Comparison of ENCODE assay signal across 8 cellular contexts in the genomic region with DNA sequence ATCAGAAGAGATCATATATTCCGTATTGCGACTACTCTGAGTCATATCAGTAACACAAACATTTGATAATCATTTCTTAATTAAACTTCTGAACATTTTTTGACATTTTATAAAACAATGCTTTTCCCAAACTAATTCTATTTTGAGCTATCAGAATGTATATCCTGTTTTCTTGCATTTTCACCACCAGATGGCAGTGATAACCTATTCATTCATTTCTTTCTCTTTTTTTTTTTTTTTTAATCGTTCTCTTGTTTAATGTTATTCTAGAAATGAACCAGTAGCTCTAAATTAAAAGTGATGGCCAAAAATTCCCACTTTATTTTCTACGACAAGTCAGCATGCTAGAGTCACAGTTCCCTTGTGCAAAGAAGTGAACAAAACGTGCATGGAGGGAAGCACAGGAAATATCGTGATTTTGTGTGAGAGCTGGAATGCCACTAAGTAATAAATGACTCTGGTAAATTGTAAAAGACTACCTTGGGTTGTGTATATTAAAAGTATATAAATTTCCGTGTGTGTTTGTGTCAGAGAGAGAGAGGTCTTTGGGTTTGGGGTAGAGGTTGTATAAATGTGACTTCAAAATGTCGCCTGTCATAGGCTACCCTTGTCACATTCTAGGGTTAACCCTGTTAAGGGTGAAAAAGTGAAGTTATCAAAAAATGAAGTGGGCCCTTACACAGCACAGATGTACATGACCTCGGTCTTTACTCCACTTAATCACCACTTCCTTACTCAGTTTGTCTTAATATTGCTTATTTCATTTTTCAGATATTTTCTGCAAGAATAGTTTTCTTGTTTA. TPM values are rescaled to one million over a fixed set of nuclear protein-coding genes. Genes with fewer than 3 reads are reported as not detected.
A peak's percentile ranks its signal among the peaks of the same experiment; 100 is the strongest.
DNase-seq lines count a peak whose midpoint lies in the region; ATAC-seq, FAIRE-seq and TF ChIP-seq lines count a peak whose summit lies in the region.

No MANE protein-coding gene starts in this region.

- H3K4me3 ChIP-seq in AG09309 (ENCODE audit: control insufficient read depth, low read depth, low read length) (no peak overlapping the region), small intestine (ENCODE audit: low read depth in 1 of 2, low read length in 2 of 2) (no peak overlapping the region)

- no peak for ATAC-seq in HG02852 (IDR thresholded peaks at IDR 0.05; ENCODE audit: unreplicated experiment)
- no peak for ATAC-seq in GM21576 (IDR thresholded peaks at IDR 0.05; ENCODE audit: unreplicated experiment)

- 20 to 23% (median 21%) methylated on average over 9 of the region's 9 CpGs for WGBS in small intestine, 3 donors

- no peaks in the 10 kb centered on the region for H3K27me3 ChIP-seq in small intestine (ENCODE audit: control insufficient read depth in 2 of 2, insufficient read depth in 2 of 2, low read length in 2 of 2)

- no peak overlapping the region for H3K27ac ChIP-seq in small intestine (ENCODE audit: low read depth in 1 of 2, low read length in 1 of 2)

- no peaks in the 10 kb centered on the region for H3K36me3 ChIP-seq in small intestine (ENCODE audit: control insufficient read depth in 2 of 2, insufficient read depth in 2 of 2, low read length in 2 of 2)

- no peaks in the 10 kb centered on the region for H3K4me1 ChIP-seq in small intestine (ENCODE audit: control insufficient read depth in 2 of 2, insufficient read depth in 1 of 2, low read depth in 1 of 2, low read length in 1 of 2)

- peak; percentile 37 for FAIRE-seq in GM19239 (lab: Jason Lieb, UNC)
- FAIRE-seq in small intestine (lab: Jason Lieb, UNC), result peak; percentile 67

- peak; percentile 35 for TF ChIP-seq CTCF in AG09309 (IDR thresholded peaks at IDR 0.05; ENCODE audit: control insufficient read depth, insufficient read depth, low read depth, low read length, missing control alignments)

- H3K9me3 ChIP-seq in small intestine (ENCODE audit: control insufficient read depth, low read depth), result no peaks in the 10 kb centered on the region

- DNase-seq in AG09309 (ENCODE audit: low read depth) (no peak), GM19239 (ENCODE audit: insufficient read length, low spot score) (no peak), SK-N-DZ (ENCODE audit: low spot score) (peak; percentile 49), foreskin melanocyte (peak; percentile 28), small intestine (peak; percentile 45), T1000 (lab: John Stamatoyannopoulos, UW) (no peak)

RNA-seq across cellular contexts. Expression of a gene that starts 40.4 kb away (rescaled TPM):
- polyA plus RNA-seq in SK-N-DZ (2014; cell fraction: cytosol; rRNA removed), result 2,416 and 2,516 TPM in 2 replicates
- polyA plus RNA-seq in SK-N-DZ (2014; cell fraction: nucleus; rRNA removed), result 737 and 1,158 TPM in 2 replicates
- polyA plus RNA-seq in small intestine, result 100 to 1,000 TPM in 2 of 3 donors, 10 to 100 TPM in 1; 19.5 to 202 (median 105) TPM

Comparison
In these comparisons a context has a peak if more than half of its experiments do, and no peak if none do; other contexts are left out.
1. DNase-seq: peak in SK-N-DZ (single experiment), foreskin melanocyte (single experiment) and small intestine (single experiment); none in AG09309 (single experiment), GM19239 (single experiment) and T1000 (single experiment).